In genomic region chr2:154462634-154463033, GRCh38 we compare ENCODE assay signal across 1 cellular context.
TF ChIP-seq lines count a peak whose summit lies in the region.

No MANE protein-coding gene starts in this region.

TF ChIP-seq in HepG2, 621 proteins besides CTCF, POLR2A, EP300 and RAD21 (continued from another document and continues in another):
- TF ChIP-seq ZNF407 (CRISPR knock-in tag; IDR thresholded peaks at IDR 0.05; ENCODE audit: not compliant biosample characterization) (no peak), ZNF260 (CRISPR knock-in tag; IDR thresholded peaks at IDR 0.05; ENCODE audit: borderline replicate concordance, low read depth) (no peak), FIP1L1 (IDR thresholded peaks at IDR 0.05; ENCODE audit: borderline replicate concordance, insufficient read depth, low read depth, low read length) (no peak), ZBTB38 (CRISPR knock-in tag; IDR thresholded peaks at IDR 0.05) (no peak), ZUFSP (CRISPR knock-in tag; IDR thresholded peaks at IDR 0.05; ENCODE audit: borderline replicate concordance) (no peak), ZBTB7A (CRISPR knock-in tag; IDR thresholded peaks at IDR 0.05) (no peak), MYNN (CRISPR knock-in tag; IDR thresholded peaks at IDR 0.05; ENCODE audit: low read depth) (no peak), SMAD9 (CRISPR knock-in tag; IDR thresholded peaks at IDR 0.05) (no peak), NFE2L2 (IDR thresholded peaks at IDR 0.05; ENCODE audit: low read length) (no peak), PRPF4 (IDR thresholded peaks at IDR 0.05; ENCODE audit: low read depth, low read length, poor library complexity, severe bottlenecking) (no peak), TAF15 (IDR thresholded peaks at IDR 0.05; ENCODE audit: low read depth, low read length, poor library complexity, severe bottlenecking) (no peak), RFX1 (IDR thresholded peaks at IDR 0.05) (no peak), ZNF382 (CRISPR knock-in tag; IDR thresholded peaks at IDR 0.05; ENCODE audit: borderline replicate concordance) (no peak), ZBTB40 (IDR thresholded peaks at IDR 0.05) (no peak), ZBTB40 (CRISPR knock-in tag; IDR thresholded peaks at IDR 0.05) (no peak), ZBTB3 (CRISPR knock-in tag; IDR thresholded peaks at IDR 0.05; ENCODE audit: borderline replicate concordance, low read depth) (no peak), ZMAT3 (CRISPR knock-in tag; conservative IDR thresholded peaks at IDR 0.05) (no peak), ZGPAT (CRISPR knock-in tag; IDR thresholded peaks at IDR 0.05) (peak; percentile 41; the same call in 1 of the 2 replicates), ZNF180 (CRISPR knock-in tag; IDR thresholded peaks at IDR 0.05; ENCODE audit: borderline replicate concordance, low read depth) (no peak), CC2D1A (CRISPR knock-in tag; IDR thresholded peaks at IDR 0.05) (no peak), SIN3B (IDR thresholded peaks at IDR 0.05; ENCODE audit: low read length) (no peak), HDAC1 (CRISPR knock-in tag; IDR thresholded peaks at IDR 0.05) (peak; percentile 53; the same call in 1 of the 2 replicates), ZFAT (CRISPR knock-in tag; conservative IDR thresholded peaks at IDR 0.05) (no peak), BCL6 (CRISPR knock-in tag; IDR thresholded peaks at IDR 0.05) (peak; percentile 87), ZNF24 (IDR thresholded peaks at IDR 0.05) (no peak), SOX5 (CRISPR knock-in tag; IDR thresholded peaks at IDR 0.05; ENCODE audit: borderline replicate concordance) (peak; percentile 77; the same call in 1 of the 2 replicates), SP1 (IDR thresholded peaks at IDR 0.05) (no peak), SP1 (CRISPR knock-in tag; IDR thresholded peaks at IDR 0.05) (no peak), TRAFD1 (CRISPR knock-in tag; IDR thresholded peaks at IDR 0.05; ENCODE audit: borderline replicate concordance) (no peak), ZNF678 (CRISPR knock-in tag; IDR thresholded peaks at IDR 0.05) (no peak), WIZ (CRISPR knock-in tag; IDR thresholded peaks at IDR 0.05) (no peak), ZNF773 (CRISPR knock-in tag; IDR thresholded peaks at IDR 0.05; ENCODE audit: borderline replicate concordance) (no peak), ZNF543 (CRISPR knock-in tag; IDR thresholded peaks at IDR 0.05) (no peak), PATZ1 (CRISPR knock-in tag; IDR thresholded peaks at IDR 0.05) (no peak), ZNF326 (CRISPR knock-in tag; IDR thresholded peaks at IDR 0.05; ENCODE audit: borderline replicate concordance) (no peak), ARID2 (CRISPR knock-in tag; IDR thresholded peaks at IDR 0.05; ENCODE audit: borderline replicate concordance) (no peak), CBX1 (IDR thresholded peaks at IDR 0.05; ENCODE audit: low read depth) (no peak), ELF3 (CRISPR knock-in tag; IDR thresholded peaks at IDR 0.05) (peak; percentile 28; the same call in 1 of the 2 replicates)
